9 cellular contexts compared by ENCODE assay signal in the genomic region with DNA sequence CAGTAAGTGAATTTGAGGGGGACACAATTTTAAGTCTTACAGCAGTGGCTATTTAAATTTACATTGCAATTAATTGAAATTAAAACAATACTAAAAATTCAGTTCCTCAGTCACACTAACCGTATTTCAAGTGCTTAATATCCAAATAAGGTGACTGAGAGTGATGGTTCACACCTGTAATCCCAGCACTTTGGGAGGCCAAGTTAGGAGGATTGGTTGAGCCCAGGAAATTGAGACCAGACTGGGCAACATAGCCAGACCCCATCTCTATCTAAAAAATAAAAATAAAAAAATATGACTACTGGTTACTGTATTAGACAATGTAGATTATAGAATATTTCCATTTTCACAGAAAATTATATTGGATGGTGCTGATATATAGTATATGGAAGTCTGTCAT.
"Had no signal": no experiment of that assay in that cellular context is flagged by ENCODE, and none has a peak within 500 bp of the region (broad histone marks: within the 10 kb centered on the region; RNA-seq: fewer than 3 reads in every experiment).

No MANE protein-coding gene starts in this region.

- H3K4me1 Mint-ChIP-seq: GM23338, H9 had no signal

- H3K4me3 ChIP-seq: GM23338 had no signal

- H3K4me3 Mint-ChIP-seq: GM23338, H9, HFFc6 had no signal

- H3K4me2 ChIP-seq: GM23338, KMS-11 had no signal

- ATAC-seq: GM23338 had no signal

- FAIRE-seq: H1, H54, HTR-8/SVneo had no signal

- H2AFZ ChIP-seq: GM23338 had no signal

- H3K27ac Mint-ChIP-seq: GM23338, H9, HFFc6 had no signal

- H3K9me3 Mint-ChIP-seq: GM23338, HFFc6 had no signal

- DNase-seq: H9, HCEC 1CT, HFFc6, KBM-7 had no signal

- H3K9ac ChIP-seq: KMS-11 had no signal

- H3K27ac ChIP-seq: KMS-11 had no signal
